23 cellular contexts compared by ENCODE assay signal in the genomic region with DNA sequence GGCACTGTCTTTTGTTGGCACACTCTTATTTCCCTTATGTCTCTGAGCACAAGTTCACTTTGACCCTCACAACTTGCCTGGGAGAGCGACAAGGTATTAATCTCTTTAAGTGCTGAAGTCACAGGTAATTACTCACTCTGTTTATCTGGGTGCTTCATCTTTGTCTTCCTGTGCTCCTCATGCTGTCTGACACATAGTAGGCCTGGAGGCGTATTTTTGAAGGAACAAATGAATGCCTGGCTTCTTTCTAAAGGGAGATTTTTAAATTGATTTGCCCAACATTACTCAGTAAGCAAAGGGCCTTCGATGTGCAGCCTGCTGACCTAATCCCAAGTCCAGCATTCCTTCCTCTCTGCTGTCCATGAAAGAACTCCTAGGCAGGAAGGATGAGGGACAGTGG.
DNase-seq lines count a peak whose midpoint lies in the region; ATAC-seq and TF ChIP-seq lines count a peak whose summit lies in the region.
"Had no signal": no experiment of that assay in that cellular context is flagged by ENCODE, and none has a peak within 500 bp of the region (broad histone marks: within the 10 kb centered on the region; RNA-seq: fewer than 3 reads in every experiment).

No MANE protein-coding gene starts in this region.

- H3K4me3 Mint-ChIP-seq in activated CD4-positive, alpha-beta T cell treated with anti-CD3 and anti-CD28 coated beads for 36 hours, result no peak overlapping the region
- H3K4me3 Mint-ChIP-seq: activated naive CD4-positive, alpha-beta T cell treated with anti-CD3 and anti-CD28 coated beads for 36 hours; activated T-cell treated with anti-CD3 and anti-CD28 coated beads, Interleukin-2, amount 50 U/mL, for 72 hours; CD8-positive, alpha-beta memory T cell; immature natural killer cell; T-cell had no signal

- TF ChIP-seq EP300 in esophagus muscularis mucosa (IDR thresholded peaks at IDR 0.05), result no peak

- TF ChIP-seq CTCF in RWPE2 (IDR thresholded peaks at IDR 0.05; ENCODE audit: poor library complexity, severe bottlenecking) (no peak), esophagus muscularis mucosa (IDR thresholded peaks at IDR 0.05) (no peak), smooth muscle cell (IDR thresholded peaks at IDR 0.05; ENCODE audit: borderline replicate concordance, insufficient read depth, poor library complexity, severe bottlenecking) (no peak)

- H4K20me1 ChIP-seq in smooth muscle cell (ENCODE audit: low read depth), result no peaks in the 10 kb centered on the region

- no peak overlapping the region for H2AFZ ChIP-seq in smooth muscle cell (ENCODE audit: low read depth)

- POLR2A ChIA-PET in activated CD4-positive, alpha-beta T cell treated with anti-CD3 and anti-CD28 coated beads for 36 hours (lab: Charles Lee), result no interaction called here

- H3K4me3 ChIP-seq in HUES48 (ENCODE audit: low read depth, low read length) (no peak overlapping the region), RWPE2 (ENCODE audit: severe bottlenecking) (no peak overlapping the region), esophagus muscularis mucosa (no peak overlapping the region), smooth muscle cell (no peak overlapping the region)
- H3K4me3 ChIP-seq: prostate gland had no signal

- H3K4me2 ChIP-seq in smooth muscle cell, result no peak overlapping the region

- H3K4me1 ChIP-seq in HUES48 (ENCODE audit: control insufficient read depth, insufficient read depth, low read length) (peaks cover 11% of the 10 kb centered on the region; the same call in 1 of the 2 replicates), RWPE2 (ENCODE audit: insufficient read depth, poor library complexity, severe bottlenecking) (peaks cover 23% of the 10 kb centered on the region), esophagus muscularis mucosa (peaks cover 0 to 81% (median 65%) of the 10 kb centered on the region in 4 donors), smooth muscle cell (ENCODE audit: low read depth) (peaks cover 27% of the 10 kb centered on the region)

- no peaks in the 10 kb centered on the region for H3K79me2 ChIP-seq in smooth muscle cell (ENCODE audit: low read depth)

- ATAC-seq in RWPE2 (ENCODE audit: low read depth), result peak; percentile 5; the same call in 1 of the 3 replicates
- no peak for ATAC-seq in activated CD4-positive, alpha-beta T cell treated with anti-CD3 and anti-CD28 coated beads for 36 hours
- ATAC-seq: activated T-cell treated with anti-CD3 and anti-CD28 coated beads, Interleukin-2, amount 50 U/mL, for 72 hours; T-cell had no signal

- 47% methylated on average over 3 of the region's 3 CpGs for WGBS in esophagus muscularis mucosa
- WGBS in smooth muscle cell (ENCODE audit: low lambda C conversion rate), result 55% methylated on average over 3 of the region's 3 CpGs

- H3K27ac ChIP-seq in HUES48 (ENCODE audit: low read depth, low read length) (peak overlapping the region; percentile 24), RWPE2 (ENCODE audit: poor library complexity, severe bottlenecking) (peak overlapping the region; percentile 69), esophagus muscularis mucosa (replicated peaks in 1 of 4) (peak overlapping the region; percentile 65 to 82 (median 75)), smooth muscle cell (ENCODE audit: low read depth) (peak overlapping the region; percentile 68)
- H3K27ac ChIP-seq: prostate gland had no signal

- H3K27me3 ChIP-seq in HUES48 (ENCODE audit: control insufficient read depth, insufficient read depth, low read length) (peaks cover 33% of the 10 kb centered on the region), RWPE2 (ENCODE audit: insufficient read depth, poor library complexity, severe bottlenecking) (no peaks in the 10 kb centered on the region), esophagus muscularis mucosa (no peaks in the 10 kb centered on the region), smooth muscle cell (ENCODE audit: low read depth) (no peaks in the 10 kb centered on the region)

- TF ChIP-seq POLR2A in esophagus muscularis mucosa (IDR thresholded peaks at IDR 0.05; ENCODE audit: low read depth), result no peak

- H3K27ac Mint-ChIP-seq in activated CD4-positive, alpha-beta T cell treated with anti-CD3 and anti-CD28 coated beads for 36 hours, result no peak overlapping the region
- H3K27ac Mint-ChIP-seq: activated naive CD4-positive, alpha-beta T cell treated with anti-CD3 and anti-CD28 coated beads for 36 hours; activated T-cell treated with anti-CD3 and anti-CD28 coated beads, Interleukin-2, amount 50 U/mL, for 72 hours; CD8-positive, alpha-beta memory T cell; immature natural killer cell; T-cell had no signal

- H3K9ac ChIP-seq in HUES48 (ENCODE audit: low read depth, low read length) (no peak overlapping the region), smooth muscle cell (ENCODE audit: low read depth) (peak overlapping the region; percentile 31)

- no peaks in the 10 kb centered on the region for H3F3A ChIP-seq in smooth muscle cell (ENCODE audit: low read depth)

- H3K36me3 ChIP-seq in HUES48 (ENCODE audit: control insufficient read depth, insufficient read depth, low read length) (no peaks in the 10 kb centered on the region), RWPE2 (ENCODE audit: low read depth) (no peaks in the 10 kb centered on the region), esophagus muscularis mucosa (no peaks in the 10 kb centered on the region), smooth muscle cell (ENCODE audit: low read depth) (no peaks in the 10 kb centered on the region)
- H3K36me3 ChIP-seq: prostate gland had no signal

- H3K9me3 ChIP-seq in HUES48 (ENCODE audit: control insufficient read depth, insufficient read depth, low read length), result no peaks in the 10 kb centered on the region
- no peaks in the 10 kb centered on the region for H3K9me3 ChIP-seq in RWPE2 (ENCODE audit: severe bottlenecking)
- H3K9me3 ChIP-seq in esophagus muscularis mucosa, result no peaks in the 10 kb centered on the region
- H3K9me3 ChIP-seq in smooth muscle cell (replicated peaks; ENCODE audit: low read depth), result no peaks in the 10 kb centered on the region
- H3K9me3 ChIP-seq: prostate gland had no signal

- H3K36me3 Mint-ChIP-seq in activated CD4-positive, alpha-beta T cell treated with anti-CD3 and anti-CD28 coated beads for 36 hours (ENCODE audit: low read depth), result no peaks in the 10 kb centered on the region
- H3K36me3 Mint-ChIP-seq: CD8-positive, alpha-beta memory T cell; immature natural killer cell; T-cell had no signal

- CTCF ChIA-PET in activated CD4-positive, alpha-beta T cell treated with anti-CD3 and anti-CD28 coated beads for 36 hours (lab: Charles Lee), result no interaction called here

- no peaks in the 10 kb centered on the region for H3K9me3 Mint-ChIP-seq in activated CD4-positive, alpha-beta T cell treated with anti-CD3 and anti-CD28 coated beads for 36 hours (ENCODE audit: low read depth)
- H3K9me3 Mint-ChIP-seq: activated naive CD4-positive, alpha-beta T cell treated with anti-CD3 and anti-CD28 coated beads for 36 hours; activated T-cell treated with anti-CD3 and anti-CD28 coated beads, Interleukin-2, amount 50 U/mL, for 72 hours; immature natural killer cell; T-cell had no signal

- no peaks in the 10 kb centered on the region for H3K27me3 Mint-ChIP-seq in activated CD4-positive, alpha-beta T cell treated with anti-CD3 and anti-CD28 coated beads for 36 hours
- H3K27me3 Mint-ChIP-seq: T-cell had no signal

- no peaks in the 10 kb centered on the region for H3K4me1 Mint-ChIP-seq in activated CD4-positive, alpha-beta T cell treated with anti-CD3 and anti-CD28 coated beads for 36 hours
- H3K4me1 Mint-ChIP-seq: CD8-positive, alpha-beta memory T cell; immature natural killer cell; T-cell had no signal

- DNase-seq in RWPE2 (ENCODE audit: low spot score) (no peak), esophagus muscularis mucosa (ENCODE audit: extremely low spot score) (peak; percentile 89), smooth muscle cell (lab: John Stamatoyannopoulos, UW; ENCODE audit: unreplicated experiment) (no peak), putamen (ENCODE audit: low spot score) (no peak), NCI-H446 (lab: John Stamatoyannopoulos, UW) (no peak)
- no peak for DNase-seq in stimulated activated CD4-positive, alpha-beta T cell treated with anti-CD3 and anti-CD28 coated beads, Interleukin-12 subunit alpha, Interleukin-12 subunit beta, amount 100 ng/mL, for 4 hours
- no peak for DNase-seq in activated CD4-positive, alpha-beta T cell treated with anti-CD3 and anti-CD28 coated beads for 36 hours
- DNase-seq: activated naive CD4-positive, alpha-beta T cell treated with anti-CD3 and anti-CD28 coated beads for 36 hours; activated T-cell treated with anti-CD3 and anti-CD28 coated beads, Interleukin-2, amount 50 U/mL, for 72 hours; AML-193; amniotic stem cell; caudate nucleus; CD8-positive, alpha-beta memory T cell; dermis blood vessel endothelial cell; immature natural killer cell; NCI-H1417 treated with DMSO at 0.1 percent for 48 hours; NCI-H524; SHP77 treated with DMSO at 0.1 percent for 48 hours; stimulated activated CD4-positive, alpha-beta T cell treated with anti-CD3 and anti-CD28 coated beads, Interleukin-4, amount 100 ng/mL, for 1 hour; stimulated activated naive CD4-positive, alpha-beta T cell; T-cell had no signal

- intact Hi-C loops in esophagus muscularis mucosa (cut with DNase I), result loop anchor here (10.0 kb wide), 2 partner anchors 148 to 182 kb away; no protein-coding TSS in a partner anchor
- intact Hi-C loops in activated CD4-positive, alpha-beta T cell treated with anti-CD3 and anti-CD28 coated beads for 36 hours (cut with DNase I, micrococcal nuclease), result no loop called here

Comparison
In these comparisons a context has a peak if more than half of its experiments do, and no peak if none do; other contexts are left out.
1. H3K27ac ChIP-seq: peak in every context shown above with its lines; median percentile 75 in esophagus muscularis mucosa; 69 in RWPE2; 68 in smooth muscle cell; 24 in HUES48.